Comparison of ENCODE assay signal across 8 cellular contexts in genomic region chr4:8176547-8177399, GRCh38. TPM values are rescaled to one million over a fixed set of nuclear protein-coding genes. Genes with fewer than 3 reads are reported as not detected.
DNase-seq lines count a peak whose midpoint lies in the region; FAIRE-seq and TF ChIP-seq lines count a peak whose summit lies in the region.

No MANE protein-coding gene starts in this region.

- no peak for TF ChIP-seq POLR2A in H54 (IDR thresholded peaks at IDR 0.05; ENCODE audit: low read depth, low read length)

- TF ChIP-seq CTCF in LNCAP (IDR thresholded peaks at IDR 0.05) (peak; percentile 75), mesothelial cell of epicardium (IDR thresholded peaks at IDR 0.05; ENCODE audit: unreplicated experiment) (peak; percentile 53)

- no peaks in the 10 kb centered on the region for H3K36me3 Mint-ChIP-seq in T-helper 2 cell treated with Interferon-gamma antibody and Interleukin-4, amounts not matched to agents 5 μg/mL and 100 μg/mL, for 36 hours (ENCODE audit: low read depth)
- no peaks in the 10 kb centered on the region for H3K36me3 Mint-ChIP-seq in mesothelial cell of epicardium

- no peaks in the 10 kb centered on the region for H3K27me3 Mint-ChIP-seq in T-helper 2 cell treated with Interferon-gamma antibody and Interleukin-4, amounts not matched to agents 5 μg/mL and 100 μg/mL, for 36 hours (ENCODE audit: low read depth)
- peaks cover 3% of the 10 kb centered on the region for H3K27me3 Mint-ChIP-seq in mesothelial cell of epicardium (ENCODE audit: low read depth)

- no peaks in the 10 kb centered on the region for H3K9me3 Mint-ChIP-seq in T-helper 2 cell treated with Interferon-gamma antibody and Interleukin-4, amounts not matched to agents 5 μg/mL and 100 μg/mL, for 36 hours
- no peaks in the 10 kb centered on the region for H3K9me3 Mint-ChIP-seq in mesothelial cell of epicardium

- FAIRE-seq in H54 (lab: Jason Lieb, UNC) = no peak

- no peaks in the 10 kb centered on the region for H3K4me1 Mint-ChIP-seq in T-helper 2 cell treated with Interferon-gamma antibody and Interleukin-4, amounts not matched to agents 5 μg/mL and 100 μg/mL, for 36 hours (ENCODE audit: low read depth)
- H3K4me1 Mint-ChIP-seq in mesothelial cell of epicardium = peaks cover 28% of the 10 kb centered on the region

- H3K27ac Mint-ChIP-seq in T-helper 2 cell treated with Interferon-gamma antibody and Interleukin-4, amounts not matched to agents 5 μg/mL and 100 μg/mL, for 36 hours = peak overlapping the region; percentile 13
- peak overlapping the region; percentile 83 for H3K27ac Mint-ChIP-seq in mesothelial cell of epicardium

- peak; percentile 33 for DNase-seq in stimulated activated CD4-positive, alpha-beta T cell treated with anti-CD3 and anti-CD28 coated beads, Interleukin-1b, Interleukin-23, amount 100 ng/mL, for 48 hours
- no peak for DNase-seq in stimulated activated CD4-positive, alpha-beta T cell treated with anti-CD3 and anti-CD28 coated beads, Interleukin-4, amount 100 ng/mL, for 1 hour
- DNase-seq in H54 (ENCODE audit: insufficient read length, low spot score) (peak; percentile 42), ecto neural progenitor cell (ENCODE audit: low spot score) (peak; percentile 75), mesothelial cell of epicardium (ENCODE audit: low spot score in 2 of 2, unreplicated experiment in 2 of 2) (no peak)
- DNase-seq in T-helper 2 cell treated with Interferon-gamma antibody and Interleukin-4, amounts not matched to agents 5 μg/mL and 100 μg/mL, for 36 hours (ENCODE audit: low spot score) = no peak
- no peak for DNase-seq in NK-92 treated with Interleukin-12 subunit alpha and Interleukin-12 subunit beta, amount 100 ng/mL, for 24 hours (lab: John Stamatoyannopoulos, UW)

- no peak overlapping the region for H3K4me3 Mint-ChIP-seq in T-helper 2 cell treated with Interferon-gamma antibody and Interleukin-4, amounts not matched to agents 5 μg/mL and 100 μg/mL, for 36 hours
- no peak overlapping the region for H3K4me3 Mint-ChIP-seq in mesothelial cell of epicardium

RNA-seq across cellular contexts. Expression of gene ABLIM2, which starts 18.2 kb away (rescaled TPM):
- 2.7 to 3.5 TPM (median 3.1 TPM) in 3 replicates for total RNA-seq in mesothelial cell of epicardium

RNA-seq across cellular contexts. Expression of gene SH3TC1, which starts 22.3 kb away (rescaled TPM):
- 22.0 to 24.0 TPM (median 23.2 TPM) in 3 replicates for total RNA-seq in mesothelial cell of epicardium

Comparison
In these comparisons a context has a peak if more than half of its experiments do, and no peak if none do; other contexts are left out.
1. DNase-seq: peak in stimulated activated CD4-positive, alpha-beta T cell treated with anti-CD3 and anti-CD28 coated beads, Interleukin-1b, Interleukin-23, amount 100 ng/mL, for 48 hours (single experiment), H54 (single experiment) and ecto neural progenitor cell (single experiment); none in stimulated activated CD4-positive, alpha-beta T cell treated with anti-CD3 and anti-CD28 coated beads, Interleukin-4, amount 100 ng/mL, for 1 hour (single experiment), T-helper 2 cell treated with Interferon-gamma antibody and Interleukin-4, amounts not matched to agents 5 μg/mL and 100 μg/mL, for 36 hours (single experiment), mesothelial cell of epicardium (0 of 2) and NK-92 treated with Interleukin-12 subunit alpha and Interleukin-12 subunit beta, amount 100 ng/mL, for 24 hours (single experiment).